In genomic region chr9:90870646-90871326, GRCh38 we compare ENCODE assay signal across 9 cellular contexts.
DNase-seq lines count a peak whose midpoint lies in the region; ATAC-seq, FAIRE-seq and TF ChIP-seq lines count a peak whose summit lies in the region.
"Had no signal": no experiment of that assay in that cellular context is flagged by ENCODE, and none has a peak within 500 bp of the region (broad histone marks: within the 10 kb centered on the region; RNA-seq: fewer than 3 reads in every experiment).

No MANE protein-coding gene starts in this region.

- no peak overlapping the region for H3K4me3 ChIP-seq in HepG2 (replicated peaks in 1 of 3; ENCODE audit: insufficient read depth in 1 of 3, low read depth in 2 of 3, low read length in 3 of 3)
- H3K4me3 ChIP-seq: BLaER1 had no signal

- no peak overlapping the region for H3K27ac ChIP-seq in HepG2 (ENCODE audit: extremely low read length, insufficient read depth, low read length)
- H3K27ac ChIP-seq: BLaER1 had no signal

- no peak overlapping the region for H3K4me3 Mint-ChIP-seq in chondrocyte (ENCODE audit: unreplicated experiment)
- no peak overlapping the region for H3K4me3 Mint-ChIP-seq in stimulated activated naive B cell treated with anti-CD40 and anti-IgM and Interleukin-4, amounts not matched to agents 10 μg/mL and 1 μg/mL and 100 μg/mL, for 72 hours

- no peaks in the 10 kb centered on the region for H3K9me3 Mint-ChIP-seq in chondrocyte (ENCODE audit: low read depth)
- no peaks in the 10 kb centered on the region for H3K9me3 Mint-ChIP-seq in stimulated activated naive B cell treated with anti-CD40 and anti-IgM and Interleukin-4, amounts not matched to agents 10 μg/mL and 1 μg/mL and 100 μg/mL, for 72 hours

- H2AFZ ChIP-seq in HepG2 (ENCODE audit: low read length) = no peak overlapping the region

- in situ Hi-C loops in SK-MEL-5 (cut with HindIII; ENCODE audit: low pct_unique_long_range_greater_than_20kb, low sequenced_read_pairs) (no loop called here), HepG2 (cut with HindIII; ENCODE audit: extremely low pct_ligation_motif_present, low pct_unique_long_range_greater_than_20kb) (loop anchor here (10.0 to 25.0 kb wide), 3 partner anchors 633 to 1276 kb away; no protein-coding TSS in a partner anchor)

- DNase-seq in DMS153 treated with DMSO at 0.1 percent for 48 hours (lab: John Stamatoyannopoulos, UW; ENCODE audit: unreplicated experiment) (peak; percentile 63), DMS153 (lab: John Stamatoyannopoulos, UW) (no peak), Kasumi-1 (lab: John Stamatoyannopoulos, UW) (peak; percentile 62 to 65), SK-MEL-5 (ENCODE audit: low read depth, low spot score) (peak; percentile 60), chondrocyte (ENCODE audit: low spot score) (no peak), HepG2 (ENCODE audit: low spot score) (peak; percentile 25)
- DNase-seq in stimulated activated naive B cell treated with anti-CD40 and anti-IgM and Interleukin-4, amounts not matched to agents 10 μg/mL and 1 μg/mL and 100 μg/mL, for 72 hours = no peak

- no peaks in the 10 kb centered on the region for H3K79me2 ChIP-seq in HepG2 (ENCODE audit: insufficient read depth, low read length)

- TF ChIP-seq EP300 in HepG2 (IDR thresholded peaks at IDR 0.05; ENCODE audit: low read depth in 2 of 2, low read length in 2 of 2) = no peak
- TF ChIP-seq EP300 in HepG2 (CRISPR knock-in tag; IDR thresholded peaks at IDR 0.05; ENCODE audit: borderline replicate concordance) = no peak

- POLR2A ChIA-PET in HepG2 (lab: Yijun Ruan, JAX) = no interaction called here

- no peak overlapping the region for H3K4me2 ChIP-seq in HepG2 (ENCODE audit: low read depth, low read length)
- H3K4me2 ChIP-seq: BLaER1 had no signal

- intact Hi-C loops in HepG2 (cut with micrococcal nuclease; ENCODE audit: unreplicated experiment) = loop anchor here (2.0 to 5.0 kb wide), 2 partner anchors 553 to 728 kb away; no protein-coding TSS in a partner anchor

- TF ChIP-seq CTCF in chondrocyte (IDR thresholded peaks at IDR 0.05) (peak; percentile 98), HepG2 (CRISPR knock-in tag; IDR thresholded peaks at IDR 0.05) (peak; percentile 71)

- no peak overlapping the region for H3K27ac Mint-ChIP-seq in chondrocyte (ENCODE audit: unreplicated experiment)
- no peak overlapping the region for H3K27ac Mint-ChIP-seq in stimulated activated naive B cell treated with anti-CD40 and anti-IgM and Interleukin-4, amounts not matched to agents 10 μg/mL and 1 μg/mL and 100 μg/mL, for 72 hours

- no peak for TF ChIP-seq POLR2A in HepG2 (IDR thresholded peaks at IDR 0.05; ENCODE audit: insufficient read depth in 1 of 2, low read depth in 2 of 2, low read length in 2 of 2)
- TF ChIP-seq POLR2A in GM18505 (IDR thresholded peaks at IDR 0.05; ENCODE audit: borderline replicate concordance, extremely low read depth, insufficient read depth, insufficient read length) = no peak

- no TSS peak for BruUV-seq in HepG2 (replicated peaks; lab: Mats Ljungman, UMichigan)

- no peaks in the 10 kb centered on the region for H3K4me1 ChIP-seq in HepG2 (ENCODE audit: insufficient read depth, low read length)
- H3K4me1 ChIP-seq: BLaER1 had no signal

- WGBS in HepG2 (ENCODE audit: low lambda C conversion rate) = 1% methylated on average over 4 of the region's 4 CpGs

- H3K27me3 Mint-ChIP-seq in chondrocyte (ENCODE audit: low read depth) = peaks cover 14% of the 10 kb centered on the region
- no peaks in the 10 kb centered on the region for H3K27me3 Mint-ChIP-seq in stimulated activated naive B cell treated with anti-CD40 and anti-IgM and Interleukin-4, amounts not matched to agents 10 μg/mL and 1 μg/mL and 100 μg/mL, for 72 hours

- H3K4me1 Mint-ChIP-seq in chondrocyte (ENCODE audit: low read depth) = peaks cover 4% of the 10 kb centered on the region
- H3K4me1 Mint-ChIP-seq in stimulated activated naive B cell treated with anti-CD40 and anti-IgM and Interleukin-4, amounts not matched to agents 10 μg/mL and 1 μg/mL and 100 μg/mL, for 72 hours = peaks cover 8 to 19% of the 10 kb centered on the region in 2 donors

- no peaks in the 10 kb centered on the region for H3K36me3 Mint-ChIP-seq in chondrocyte (ENCODE audit: low read depth)
- H3K36me3 Mint-ChIP-seq in stimulated activated naive B cell treated with anti-CD40 and anti-IgM and Interleukin-4, amounts not matched to agents 10 μg/mL and 1 μg/mL and 100 μg/mL, for 72 hours = peaks cover 19 to 39% of the 10 kb centered on the region in 2 donors

- no peak overlapping the region for H3K9ac ChIP-seq in HepG2 (ENCODE audit: insufficient read depth, low read depth, low read length)
- H3K9ac ChIP-seq: BLaER1 had no signal

- peaks cover 0 to 6% of the 10 kb centered on the region in 2 experiments; a peak in 1 of 5 replicates for H3K27me3 ChIP-seq in HepG2 (ENCODE audit: control insufficient read depth in 1 of 2, insufficient read depth in 2 of 2, low read length in 2 of 2)
- H3K27me3 ChIP-seq: BLaER1 had no signal

- peak; percentile 37 for FAIRE-seq in HepG2 (lab: Jason Lieb, UNC)

- no peaks in the 10 kb centered on the region for H3K9me3 ChIP-seq in HepG2 (ENCODE audit: low read length)
- H3K9me3 ChIP-seq: BLaER1 had no signal

- no peaks in the 10 kb centered on the region for H4K20me1 ChIP-seq in HepG2 (ENCODE audit: insufficient read depth, low read length)
- H4K20me1 ChIP-seq: BLaER1 had no signal

- CTCF ChIA-PET in HepG2 (lab: Yijun Ruan, JAX; ENCODE audit: low intra/inter-chr PET ratio, low total read pairs) = interaction anchor here (0.8 to 3.8 kb wide), 4 partner anchors 644 to 1294 kb away, joined by 3 to 22 read pairs (median 6); no protein-coding TSS in a partner anchor

- ATAC-seq in HepG2 (no peak), GM18505 (IDR thresholded peaks at IDR 0.05; ENCODE audit: unreplicated experiment) (no peak)
- ATAC-seq in stimulated activated naive B cell treated with anti-CD40 and anti-IgM and Interleukin-4, amounts not matched to agents 10 μg/mL and 1 μg/mL and 100 μg/mL, for 72 hours (replicated peaks) = peak; percentile 44 to 71

- no peak for TF ChIP-seq RAD21 in HepG2 (CRISPR knock-in tag; IDR thresholded peaks at IDR 0.05)

- no peaks in the 10 kb centered on the region for H3K36me3 ChIP-seq in HepG2 (replicated peaks in 1 of 2; ENCODE audit: control insufficient read depth in 1 of 2, insufficient read depth in 2 of 2, low read length in 2 of 2)

TF ChIP-seq in HepG2, 621 proteins besides CTCF, POLR2A, EP300 and RAD21:
- no peak for TF ChIP-seq SAP130 (CRISPR knock-in tag; IDR thresholded peaks at IDR 0.05; ENCODE audit: low read depth)
- no peak for TF ChIP-seq NFYB (CRISPR knock-in tag; IDR thresholded peaks at IDR 0.05)
- TF ChIP-seq STAG1 (CRISPR knock-in tag; IDR thresholded peaks at IDR 0.05) = peak; percentile 68
- TF ChIP-seq KLF13 (CRISPR knock-in tag; IDR thresholded peaks at IDR 0.05) = no peak
- TF ChIP-seq ZNF558 (CRISPR knock-in tag; IDR thresholded peaks at IDR 0.05; ENCODE audit: borderline replicate concordance) = no peak
- TF ChIP-seq BRD4 (CRISPR knock-in tag; IDR thresholded peaks at IDR 0.05) = no peak
- no peak for TF ChIP-seq ZNF263 (CRISPR knock-in tag; IDR thresholded peaks at IDR 0.05)
- TF ChIP-seq ZNF572 (CRISPR knock-in tag; IDR thresholded peaks at IDR 0.05) = no peak
- peak; percentile 53 for TF ChIP-seq SMC3 (IDR thresholded peaks at IDR 0.05; ENCODE audit: low read length)
- no peak for TF ChIP-seq PPARG (CRISPR knock-in tag; conservative IDR thresholded peaks at IDR 0.05)
- no peak for TF ChIP-seq KLF11 (CRISPR knock-in tag; IDR thresholded peaks at IDR 0.05)

Comparison
In these comparisons a context has a peak if more than half of its experiments do, and no peak if none do; other contexts are left out.
1. DNase-seq: peak in DMS153 treated with DMSO at 0.1 percent for 48 hours (single experiment), Kasumi-1 (2 of 2), SK-MEL-5 (single experiment) and HepG2 (single experiment); none in DMS153 (single experiment), chondrocyte (single experiment) and stimulated activated naive B cell treated with anti-CD40 and anti-IgM and Interleukin-4, amounts not matched to agents 10 μg/mL and 1 μg/mL and 100 μg/mL, for 72 hours (single experiment).
2. ATAC-seq: peak in stimulated activated naive B cell treated with anti-CD40 and anti-IgM and Interleukin-4, amounts not matched to agents 10 μg/mL and 1 μg/mL and 100 μg/mL, for 72 hours (2 of 2); none in HepG2 (single experiment) and GM18505 (single experiment).